ENCODE assay signal across 13 cellular contexts in the genomic region with DNA sequence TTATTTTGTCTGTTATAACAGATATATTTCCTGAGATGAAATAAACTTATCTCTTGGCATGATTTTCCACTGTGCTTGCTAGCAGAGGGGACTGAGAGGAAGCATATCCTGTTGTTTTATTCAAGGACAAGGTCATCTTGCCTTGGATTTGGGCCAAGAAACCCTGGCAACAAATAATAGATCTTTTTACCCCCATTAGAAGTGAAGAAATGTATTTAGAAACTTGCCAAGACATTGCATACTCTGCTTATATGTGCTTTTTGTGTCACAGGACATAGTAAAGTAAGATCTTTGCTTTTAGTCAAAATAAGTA.
A peak's percentile ranks its signal among the peaks of the same experiment; 100 is the strongest.
DNase-seq lines count a peak whose midpoint lies in the region; ATAC-seq and TF ChIP-seq lines count a peak whose summit lies in the region.
"Had no signal": no experiment of that assay in that cellular context is flagged by ENCODE, and none has a peak within 500 bp of the region (broad histone marks: within the 10 kb centered on the region; RNA-seq: fewer than 3 reads in every experiment).

No MANE protein-coding gene starts in this region.

- H3K27ac ChIP-seq in A673 (ENCODE audit: low read depth, low read length, poor library complexity, severe bottlenecking) (no peak overlapping the region), right lobe of liver (peak overlapping the region in 1 of 3 donors; percentile 9)
- H3K27ac ChIP-seq: suprapubic skin had no signal

- TF ChIP-seq POLR2A in right lobe of liver (IDR thresholded peaks at IDR 0.05): no peak

- H3K4me1 ChIP-seq in A673 (ENCODE audit: insufficient read depth, low read length, poor library complexity, severe bottlenecking): peaks cover 21% of the 10 kb centered on the region
- peaks cover 0 to 15% (median 6%) of the 10 kb centered on the region in 4 donors for H3K4me1 ChIP-seq in right lobe of liver

- intact Hi-C loops in A673 (cut with micrococcal nuclease; ENCODE audit: unreplicated experiment) (no loop called here), right lobe of liver (cut with DNase I) (no loop called here)

- no peak overlapping the region for H3K4me3 ChIP-seq in A673 (ENCODE audit: low read depth, low read length, poor library complexity, severe bottlenecking)
- H3K4me3 ChIP-seq in right lobe of liver: no peak overlapping the region
- H3K4me3 ChIP-seq: suprapubic skin had no signal

- TF ChIP-seq CTCF in A673 (conservative IDR thresholded peaks at IDR 0.05; ENCODE audit: low read depth, low read length) (no peak), right lobe of liver (IDR thresholded peaks at IDR 0.05) (no peak)

- DNase-seq in A673 (ENCODE audit: low spot score): peak; percentile 67
- peak; percentile 1 for DNase-seq in NCI-H1105 (lab: John Stamatoyannopoulos, UW)
- peak; percentile 82 for DNase-seq in dermis blood vessel endothelial cell
- no peak for DNase-seq in right lobe of liver
- DNase-seq in activated CD8-positive, alpha-beta memory T cell treated with anti-CD3 and anti-CD28 coated beads for 24 hours: no peak
- DNase-seq in stimulated activated CD4-positive, alpha-beta T cell treated with anti-CD3 and anti-CD28 coated beads, Interleukin-4, amount 100 ng/mL, for 1 hour: no peak
- DNase-seq: activated T-cell treated with anti-CD3 and anti-CD28 coated beads, Interleukin-2, amount 50 U/mL, for 24 hours; AML-193; stimulated activated CD4-positive, alpha-beta T cell treated with anti-CD3 and anti-CD28 coated beads, Interleukin-4, amount 100 ng/mL, for 4 hours had no signal

- no peaks in the 10 kb centered on the region for H3K27me3 ChIP-seq in A673 (replicated peaks; ENCODE audit: insufficient read depth, low read depth, low read length, poor library complexity)
- no peaks in the 10 kb centered on the region for H3K27me3 ChIP-seq in right lobe of liver
- H3K27me3 ChIP-seq: suprapubic skin had no signal

- ATAC-seq in right lobe of liver (peak; percentile 35 to 58 (median 50)), GM18909 (IDR thresholded peaks at IDR 0.05; ENCODE audit: poor library complexity, unreplicated experiment) (no peak), HG02588 (IDR thresholded peaks at IDR 0.05; ENCODE audit: unreplicated experiment) (no peak)
- ATAC-seq: Panc1 had no signal

- H3K36me3 ChIP-seq in A673 (ENCODE audit: insufficient read depth, low read length, poor library complexity, severe bottlenecking) (no peaks in the 10 kb centered on the region), right lobe of liver (no peaks in the 10 kb centered on the region)
- H3K36me3 ChIP-seq: suprapubic skin had no signal

- POLR2A ChIA-PET in A673 (lab: Charles Lee; ENCODE audit: low non-redundant PET): no interaction called here

- CTCF ChIA-PET in A673 (lab: Charles Lee): no interaction called here

- no peaks in the 10 kb centered on the region for H3K9me3 ChIP-seq in A673 (ENCODE audit: low read depth, low read length, poor library complexity, severe bottlenecking)
- H3K9me3 ChIP-seq in right lobe of liver: no peaks in the 10 kb centered on the region
- H3K9me3 ChIP-seq: suprapubic skin had no signal

- BruUV-seq in A673 (replicated peaks; lab: Mats Ljungman, UMichigan): no TSS peak

Comparison
In these comparisons a context has a peak if more than half of its experiments do, and no peak if none do; other contexts are left out.
1. DNase-seq: peak in A673 (single experiment), NCI-H1105 (single experiment) and dermis blood vessel endothelial cell (single experiment); none in right lobe of liver (0 of 3), activated CD8-positive, alpha-beta memory T cell treated with anti-CD3 and anti-CD28 coated beads for 24 hours (single experiment) and stimulated activated CD4-positive, alpha-beta T cell treated with anti-CD3 and anti-CD28 coated beads, Interleukin-4, amount 100 ng/mL, for 1 hour (single experiment).
2. ATAC-seq: peak in right lobe of liver (4 of 4); none in GM18909 (single experiment) and HG02588 (single experiment).